Comparison of ENCODE assay signal across 24 cellular contexts in the genomic region with DNA sequence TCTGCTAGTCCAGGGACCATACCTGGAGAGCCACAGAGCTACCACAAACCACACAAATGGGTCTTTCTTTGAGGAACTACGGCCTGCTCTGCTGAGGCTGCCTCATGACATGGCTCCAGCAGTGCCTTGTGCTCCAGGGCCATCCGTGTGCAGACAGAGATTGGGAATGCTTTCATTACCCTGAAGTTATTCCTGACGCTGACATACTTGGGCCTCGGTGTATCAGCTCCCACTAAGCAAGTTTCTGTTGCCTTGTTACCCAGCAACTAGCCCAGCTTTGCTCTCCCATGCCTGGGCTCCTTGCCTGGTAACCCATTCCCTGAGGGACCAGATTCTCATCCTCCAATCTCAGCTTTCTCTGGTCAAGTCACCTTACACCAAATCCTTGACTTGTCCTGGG.
A peak's percentile ranks its signal among the peaks of the same experiment; 100 is the strongest.
DNase-seq lines count a peak whose midpoint lies in the region; ATAC-seq, FAIRE-seq and TF ChIP-seq lines count a peak whose summit lies in the region.
"Had no signal": no experiment of that assay in that cellular context is flagged by ENCODE, and none has a peak within 500 bp of the region (broad histone marks: within the 10 kb centered on the region; RNA-seq: fewer than 3 reads in every experiment).

No MANE protein-coding gene starts in this region.

- H3K79me1 ChIP-seq in H1 (ENCODE audit: low read depth, low read length) = peaks cover 2% of the 10 kb centered on the region; the same call in 1 of the 2 replicates

- no peak for FAIRE-seq in H1 (lab: Jason Lieb, UNC)
- FAIRE-seq: HTR-8/SVneo had no signal

- no peak overlapping the region for H3K4me3 Mint-ChIP-seq in activated CD4-positive, alpha-beta T cell treated with anti-CD3 and anti-CD28 coated beads, Interleukin-2, amount 10 ng/mL, durations not matched to agents 24 days and 14 days
- H3K4me3 Mint-ChIP-seq: CD4-positive, alpha-beta memory T cell had no signal

- H3K4me3 ChIP-seq in H1 (ENCODE audit: extremely low read depth in 1 of 4, insufficient read depth in 2 of 4, low read depth in 3 of 4, low read length in 4 of 4) (no peak overlapping the region), sigmoid colon (no peak overlapping the region), MM.1S (ENCODE audit: low read length) (no peak overlapping the region)
- H3K4me3 ChIP-seq: BLaER1 treated with 17β-estradiol and CSF1 and Interleukin-3, amounts not matched to agents 10 nM and 100 nM; SJCRH30 had no signal

- no peak overlapping the region for H3K4ac ChIP-seq in H1 (replicated peaks; ENCODE audit: insufficient read length, low read depth, low read length)

- no peaks in the 10 kb centered on the region for H3K4me1 Mint-ChIP-seq in activated CD4-positive, alpha-beta T cell treated with anti-CD3 and anti-CD28 coated beads, Interleukin-2, amount 10 ng/mL, durations not matched to agents 24 days and 14 days
- H3K4me1 Mint-ChIP-seq: CD4-positive, alpha-beta memory T cell had no signal

- H4K20me1 ChIP-seq in H1 (replicated peaks in 1 of 2; ENCODE audit: control insufficient read depth in 1 of 2, insufficient read depth in 2 of 2, low read length in 2 of 2) (peaks cover 0 to 2% of the 10 kb centered on the region in 2 experiments), MM.1S (ENCODE audit: insufficient read depth, low read length) (no peaks in the 10 kb centered on the region)
- H4K20me1 ChIP-seq: BLaER1 treated with 17β-estradiol and CSF1 and Interleukin-3, amounts not matched to agents 10 nM and 100 nM had no signal

- no peak overlapping the region for H3K56ac ChIP-seq in H1 (replicated peaks; ENCODE audit: insufficient read length, low read depth, low read length)

- intact Hi-C loops in left ventricle myocardium superior (cut with micrococcal nuclease) = no loop called here
- intact Hi-C loops in sigmoid colon (cut with DNase I) = no loop called here
- intact Hi-C loops in activated CD4-positive, alpha-beta T cell treated with anti-CD3 and anti-CD28 coated beads, Interleukin-2, amount 10 ng/mL, durations not matched to agents 24 days and 14 days (cut with micrococcal nuclease) = no loop called here

- H3K9me2 ChIP-seq in MM.1S (replicated peaks; ENCODE audit: insufficient read depth, low read length) = no peaks in the 10 kb centered on the region

- no peak for TF ChIP-seq CTCF in H1 (IDR thresholded peaks at IDR 0.05; ENCODE audit: control extremely low read depth in 1 of 3, insufficient read depth in 1 of 3, low read depth in 1 of 3, low read length in 3 of 3)
- TF ChIP-seq CTCF in sigmoid colon (IDR thresholded peaks at IDR 0.05) = no peak
- no peak for TF ChIP-seq CTCF in MM.1S (IDR thresholded peaks at IDR 0.05; ENCODE audit: low read length)

- no peak overlapping the region for H2BK120ac ChIP-seq in H1 (replicated peaks; ENCODE audit: low read depth, low read length)

- H3K14ac ChIP-seq in H1 (ENCODE audit: insufficient read length) = no peak overlapping the region

- H2BK15ac ChIP-seq in H1 (ENCODE audit: low read length) = peak overlapping the region; percentile 47; the same call in 1 of the 2 replicates

- no peak overlapping the region for H3K9ac ChIP-seq in H1 (replicated peaks in 1 of 4; ENCODE audit: extremely low read depth in 1 of 4, low read depth in 3 of 4, low read length in 3 of 4)
- H3K9ac ChIP-seq in MM.1S (ENCODE audit: low read length) = no peak overlapping the region
- H3K9ac ChIP-seq: BLaER1 treated with 17β-estradiol and CSF1 and Interleukin-3, amounts not matched to agents 10 nM and 100 nM; KMS-11 had no signal

- H2BK20ac ChIP-seq in H1 (ENCODE audit: low read length) = no peak overlapping the region

- H4K8ac ChIP-seq in H1 (ENCODE audit: extremely low read depth, insufficient read depth, low read length) = no peak overlapping the region

- peaks cover 5% of the 10 kb centered on the region for H3K27me3 Mint-ChIP-seq in activated CD4-positive, alpha-beta T cell treated with anti-CD3 and anti-CD28 coated beads, Interleukin-2, amount 10 ng/mL, durations not matched to agents 24 days and 14 days

- peak overlapping the region; percentile 35 for H4K91ac ChIP-seq in H1 (replicated peaks; ENCODE audit: insufficient read length, low read length)

- H3K27ac ChIP-seq in H1 (ENCODE audit: low read depth, low read length) = no peak overlapping the region
- no peak overlapping the region for H3K27ac ChIP-seq in sigmoid colon
- no peak overlapping the region for H3K27ac ChIP-seq in MM.1S (ENCODE audit: low read length)
- H3K27ac ChIP-seq: BLaER1 treated with 17β-estradiol and CSF1 and Interleukin-3, amounts not matched to agents 10 nM and 100 nM; KMS-11; SJCRH30 had no signal

- H3K27me3 ChIP-seq in H1 (replicated peaks in 1 of 4; ENCODE audit: control insufficient read depth in 3 of 4, extremely low read depth in 1 of 4, insufficient read depth in 3 of 4, low read length in 3 of 4) (no peaks in the 10 kb centered on the region), sigmoid colon (no peaks in the 10 kb centered on the region), MM.1S (replicated peaks; ENCODE audit: insufficient read depth, low read length) (no peaks in the 10 kb centered on the region)
- H3K27me3 ChIP-seq: BLaER1 treated with 17β-estradiol and CSF1 and Interleukin-3, amounts not matched to agents 10 nM and 100 nM; SJCRH30 had no signal

- H3K36me3 Mint-ChIP-seq in activated CD4-positive, alpha-beta T cell treated with anti-CD3 and anti-CD28 coated beads, Interleukin-2, amount 10 ng/mL, durations not matched to agents 24 days and 14 days (ENCODE audit: low read depth) = no peaks in the 10 kb centered on the region
- H3K36me3 Mint-ChIP-seq: CD4-positive, alpha-beta memory T cell had no signal

- CTCF ChIA-PET in H1 (lab: Charles Lee; ENCODE audit: partially characterized antibody) = interaction anchor here (0.6 to 2.3 kb wide), 10 partner anchors 12 to 156 kb away, joined by 3 to 10 read pairs (median 3); no protein-coding TSS in a partner anchor

- H3K23ac ChIP-seq in H1 (ENCODE audit: insufficient read length) = no peak overlapping the region

- no peaks in the 10 kb centered on the region for H3F3A ChIP-seq in MM.1S (ENCODE audit: insufficient read depth, low read length)

- H3K27ac Mint-ChIP-seq in activated CD4-positive, alpha-beta T cell treated with anti-CD3 and anti-CD28 coated beads, Interleukin-2, amount 10 ng/mL, durations not matched to agents 24 days and 14 days = no peak overlapping the region
- H3K27ac Mint-ChIP-seq: CD4-positive, alpha-beta memory T cell had no signal

- no peaks in the 10 kb centered on the region for H3K9me3 Mint-ChIP-seq in activated CD4-positive, alpha-beta T cell treated with anti-CD3 and anti-CD28 coated beads, Interleukin-2, amount 10 ng/mL, durations not matched to agents 24 days and 14 days
- H3K9me3 Mint-ChIP-seq: CD4-positive, alpha-beta memory T cell had no signal

- no peak overlapping the region for H4K5ac ChIP-seq in H1 (ENCODE audit: insufficient read length, low read depth, low read length)

- peak; percentile 35 for DNase-seq in RPMI7951 (ENCODE audit: low read depth)
- no peak for DNase-seq in H1 (ENCODE audit: low read depth in 1 of 2, low spot score in 2 of 2)
- no peak for DNase-seq in left ventricle myocardium superior
- peak; percentile 18 for DNase-seq in sigmoid colon
- DNase-seq in activated CD4-positive, alpha-beta T cell treated with anti-CD3 and anti-CD28 coated beads, Interleukin-2, amount 10 ng/mL, durations not matched to agents 24 days and 14 days = no peak
- DNase-seq in MM.1S = no peak
- DNase-seq: ACHN; Caco-2; CD4-positive, alpha-beta memory T cell; DMS 273 treated with DMSO at 0.1 percent for 48 hours; DMS79 treated with DMSO at 0.1 percent for 48 hours; GOT3; NCI-H1105; NCI-H2029 treated with DMSO at 0.1 percent for 48 hours; NCI-H226; NCI-H510A treated with DMSO at 0.1 percent for 48 hours; NCI-H748 treated with DMSO at 0.1 percent for 48 hours; NK-92 treated with Interleukin-12 subunit alpha and Interleukin-12 subunit beta, amount 100 ng/mL, for 24 hours; SJCRH30 had no signal

- H2AK5ac ChIP-seq in H1 (ENCODE audit: low read depth, low read length) = peak overlapping the region; percentile 41

- H3K9me3 ChIP-seq in H1 (ENCODE audit: insufficient read depth in 2 of 2, low read depth in 1 of 2, low read length in 1 of 2) (no peaks in the 10 kb centered on the region), sigmoid colon (no peaks in the 10 kb centered on the region), MM.1S (replicated peaks; ENCODE audit: insufficient read depth, low read length) (no peaks in the 10 kb centered on the region)
- H3K9me3 ChIP-seq: BLaER1 treated with 17β-estradiol and CSF1 and Interleukin-3, amounts not matched to agents 10 nM and 100 nM; Caco-2; SJCRH30 had no signal

- ATAC-seq in left ventricle myocardium superior (peak; percentile 91), GM18858 (IDR thresholded peaks at IDR 0.05; ENCODE audit: unreplicated experiment) (no peak)
- ATAC-seq: HCT116 had no signal

- TF ChIP-seq POLR2A in H1 (IDR thresholded peaks at IDR 0.05; ENCODE audit: control extremely low read depth in 1 of 2, low read depth in 2 of 2, low read length in 2 of 2) = no peak
- TF ChIP-seq POLR2A in sigmoid colon (IDR thresholded peaks at IDR 0.05) = no peak

- H2AFZ ChIP-seq in H1 (ENCODE audit: low read length) (no peak overlapping the region), MM.1S (ENCODE audit: low read length) (no peak overlapping the region)

- POLR2A ChIA-PET in H1 (lab: Charles Lee; ENCODE audit: partially characterized antibody) = interaction anchor here (0.6 to 14.0 kb wide), 6 partner anchors 9 to 285 kb away, joined by 3 to 186 read pairs (median 4); partner anchors contain the start of gene SUMO1

- H3K4me1 ChIP-seq in H1 (replicated peaks in 1 of 4; ENCODE audit: control insufficient read depth in 3 of 4, insufficient read depth in 4 of 4, low read length in 3 of 4) = peaks cover 8 to 44% (median 23%) of the 10 kb centered on the region in 4 experiments
- no peaks in the 10 kb centered on the region for H3K4me1 ChIP-seq in sigmoid colon
- no peaks in the 10 kb centered on the region for H3K4me1 ChIP-seq in MM.1S (ENCODE audit: low read length)
- H3K4me1 ChIP-seq: SJCRH30 had no signal

- no peaks in the 10 kb centered on the region for H3K23me2 ChIP-seq in H1 (ENCODE audit: low read depth, low read length)

- TF ChIP-seq EP300 in H1 (IDR thresholded peaks at IDR 0.05; ENCODE audit: borderline replicate concordance in 1 of 2, low read depth in 2 of 2, low read length in 2 of 2) (no peak), sigmoid colon (IDR thresholded peaks at IDR 0.05) (no peak)

- peak overlapping the region; percentile 88; the same call in 1 of the 2 replicates for H2BK12ac ChIP-seq in H1 (ENCODE audit: low read depth, low read length)

- H3K79me2 ChIP-seq in H1 (ENCODE audit: control insufficient read depth in 1 of 2, insufficient read depth in 2 of 2, low read length in 2 of 2) (no peaks in the 10 kb centered on the region; a peak in 1 of 4 replicates), MM.1S (ENCODE audit: low read length) (no peaks in the 10 kb centered on the region)

- peak overlapping the region; percentile 26; the same call in 1 of the 2 replicates for H2BK5ac ChIP-seq in H1 (ENCODE audit: low read depth, low read length)

- no peak overlapping the region; the same call in 1 of the 2 replicates for H3K18ac ChIP-seq in H1 (ENCODE audit: extremely low read depth, low read length)

- 0 out of 4 replicates have a peak overlapping the region, but pooled peaks of 1 of the 2 experiments have one; percentile 15 for H3K4me2 ChIP-seq in H1 (ENCODE audit: insufficient read depth in 1 of 2, low read depth in 2 of 2, low read length in 2 of 2)
- H3K4me2 ChIP-seq in MM.1S (ENCODE audit: low read depth, low read length) = no peak overlapping the region
- H3K4me2 ChIP-seq: KMS-11 had no signal

- no peak for TF ChIP-seq RAD21 in H1 (IDR thresholded peaks at IDR 0.05 in 1 of 2, conservative IDR thresholded peaks at IDR 0.05 in 1 of 2; ENCODE audit: low read depth in 2 of 2, low read length in 2 of 2)

- 84% methylated on average over 4 of the region's 4 CpGs; no CpG with 5 or more reads in 1 of the 2 experiments for WGBS in H1 (ENCODE audit: extremely low coverage in 1 of 2, insufficient coverage in 1 of 2, insufficient read length in 1 of 2, insufficient replicate concordance in 2 of 2, low coverage in 1 of 2, low lambda C conversion rate in 2 of 2, missing lambda C conversion rate in 1 of 2), 2 experiments
- 87 to 90% methylated on average over 4 of the region's 4 CpGs for WGBS in sigmoid colon, 2 donors

- no peaks in the 10 kb centered on the region for H3K36me3 ChIP-seq in H1 (ENCODE audit: control insufficient read depth in 2 of 4, insufficient read depth in 4 of 4, low read length in 3 of 4)
- H3K36me3 ChIP-seq in sigmoid colon = no peaks in the 10 kb centered on the region
- H3K36me3 ChIP-seq in MM.1S (replicated peaks; ENCODE audit: insufficient read depth, low read length) = no peaks in the 10 kb centered on the region
- H3K36me3 ChIP-seq: BLaER1 treated with 17β-estradiol and CSF1 and Interleukin-3, amounts not matched to agents 10 nM and 100 nM; SJCRH30 had no signal

Comparison
In these comparisons a context has a peak if more than half of its experiments do, and no peak if none do; other contexts are left out.
1. DNase-seq: peak in RPMI7951 (single experiment) and sigmoid colon (single experiment); none in H1 (0 of 2), left ventricle myocardium superior (single experiment), activated CD4-positive, alpha-beta T cell treated with anti-CD3 and anti-CD28 coated beads, Interleukin-2, amount 10 ng/mL, durations not matched to agents 24 days and 14 days (single experiment) and MM.1S (single experiment).